Comparison of ENCODE assay signal across 8 cellular contexts in the genomic region with DNA sequence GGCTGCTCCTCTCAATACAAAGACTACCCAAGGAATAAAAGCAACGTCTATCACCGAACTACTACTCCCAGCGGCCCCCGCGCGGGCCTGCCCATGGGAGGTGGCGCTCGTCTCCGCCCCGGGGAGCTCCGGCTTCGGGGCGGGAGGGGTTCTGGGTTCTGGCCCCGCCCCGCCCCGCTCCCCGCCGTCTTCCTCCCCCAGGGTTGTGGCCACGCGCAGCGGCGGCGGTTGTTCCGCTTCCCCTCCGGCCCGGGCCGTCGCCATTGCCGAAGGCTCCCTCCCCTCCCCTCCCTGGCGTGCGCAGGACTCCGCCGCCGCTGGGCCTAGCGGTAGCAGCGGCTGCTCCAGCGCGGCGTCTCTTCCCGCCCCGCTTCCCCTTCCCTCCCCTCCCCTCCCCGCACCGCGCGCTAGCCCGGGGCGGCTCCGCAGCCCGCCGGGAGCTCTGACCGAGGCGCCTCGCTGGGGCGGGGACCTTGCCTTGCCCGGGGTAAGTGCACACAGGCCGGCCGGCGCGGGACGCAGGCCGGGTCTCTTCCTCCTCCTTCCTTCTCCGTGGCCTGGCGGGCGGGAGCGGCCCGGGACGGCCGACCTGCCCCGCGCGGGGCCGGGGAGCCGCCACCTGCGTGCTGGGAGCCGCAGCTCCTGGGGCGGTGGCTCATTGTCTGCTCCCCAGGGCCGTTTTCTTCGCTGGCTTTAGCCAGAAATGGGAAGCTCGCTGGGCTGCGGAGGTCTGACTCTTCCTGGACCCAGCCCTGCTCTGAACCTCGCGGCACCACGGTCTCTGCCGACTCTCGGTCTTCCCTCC. TPM values are rescaled to one million over a fixed set of nuclear protein-coding genes. Genes with fewer than 3 reads are reported as not detected.
A peak's percentile ranks its signal among the peaks of the same experiment; 100 is the strongest.
DNase-seq lines count a peak whose midpoint lies in the region; ATAC-seq and TF ChIP-seq lines count a peak whose summit lies in the region.

TSS of gene PAK2 (plus strand) at position 187 of the 805 bp plus-strand sequence. CDS start 42,790 bp downstream, outside the sequence.

- H3K9me3 ChIP-seq in colonic mucosa, result no peaks in the 10 kb centered on the region

- H3K36me3 Mint-ChIP-seq in activated CD4-positive, alpha-beta T cell treated with anti-CD3 and anti-CD28 coated beads, Interleukin-2, amount 10 ng/mL, durations not matched to agents 7 days and 5 days (ENCODE audit: low read depth), result peaks cover 36% of the 10 kb centered on the region

- no peaks in the 10 kb centered on the region for H3K27me3 ChIP-seq in BJ (ENCODE audit: control insufficient read depth, insufficient read depth, low read length)
- H3K27me3 ChIP-seq in colonic mucosa, result no peaks in the 10 kb centered on the region

- intact Hi-C loops in colonic mucosa (cut with DNase I), result no loop called here

- DNase-seq in BJ (ENCODE audit: low read depth) (no peak), NCI-H748 (lab: John Stamatoyannopoulos, UW; ENCODE audit: unreplicated experiment) (peak; percentile 84), colonic mucosa (peak; percentile 96), kidney tubule cell (ENCODE audit: low spot score) (peak; percentile 92)
- peak; percentile 91 for DNase-seq in activated CD4-positive, alpha-beta T cell treated with anti-CD3 and anti-CD28 coated beads, Interleukin-2, amount 10 ng/mL, durations not matched to agents 7 days and 5 days
- peak; percentile 81 to 84 for DNase-seq in stimulated activated CD4-positive, alpha-beta T cell treated with anti-CD3 and anti-CD28 coated beads, Interleukin-1b, Interleukin-23, amount 100 ng/mL, for 1 hour (ENCODE audit: low read depth in 2 of 2)

- peak within 1 kb of the TSS; percentile 93 for H3K4me3 Mint-ChIP-seq in activated CD4-positive, alpha-beta T cell treated with anti-CD3 and anti-CD28 coated beads, Interleukin-2, amount 10 ng/mL, durations not matched to agents 7 days and 5 days

- CTCF ChIA-PET in BJ (lab: Yijun Ruan, JAX), result interaction anchor here (0.8 to 1.4 kb wide), 2 partner anchors 13 to 15 kb away, joined by 3 to 4 read pairs; no protein-coding TSS in a partner anchor
- CTCF ChIA-PET in activated CD4-positive, alpha-beta T cell treated with anti-CD3 and anti-CD28 coated beads, Interleukin-2, amount 10 ng/mL, durations not matched to agents 7 days and 5 days (lab: Charles Lee), result interaction anchor here (0.6 to 1.8 kb wide), 8 partner anchors 11 to 211 kb away, joined by 3 to 7 read pairs (median 3); partner anchors contain the start of gene NCBP2

- H3K36me3 ChIP-seq in BJ (ENCODE audit: control insufficient read depth, insufficient read depth, low read length) (no peaks in the 10 kb centered on the region), colonic mucosa (no peaks in the 10 kb centered on the region)

- H3K9ac ChIP-seq in colonic mucosa (ENCODE audit: low read depth in 2 of 2, low read length in 2 of 2), result peak within 1 kb of the TSS; percentile 95 to 98

- peaks cover 30% of the 10 kb centered on the region for H3K4me1 Mint-ChIP-seq in activated CD4-positive, alpha-beta T cell treated with anti-CD3 and anti-CD28 coated beads, Interleukin-2, amount 10 ng/mL, durations not matched to agents 7 days and 5 days

- no peaks in the 10 kb centered on the region for H3K4me1 ChIP-seq in colonic mucosa

- TF ChIP-seq CTCF in BJ (IDR thresholded peaks at IDR 0.05; ENCODE audit: insufficient read depth, low read depth, low read length), result no peak
- TF ChIP-seq CTCF in colonic mucosa (IDR thresholded peaks at IDR 0.05), result no peak

- peaks cover 4% of the 10 kb centered on the region for H3K9me3 Mint-ChIP-seq in activated CD4-positive, alpha-beta T cell treated with anti-CD3 and anti-CD28 coated beads, Interleukin-2, amount 10 ng/mL, durations not matched to agents 7 days and 5 days

- H3K4me3 ChIP-seq in BJ (ENCODE audit: low read depth, low read length), result peak within 1 kb of the TSS; percentile 59
- H3K4me3 ChIP-seq in colonic mucosa, result peak within 1 kb of the TSS; percentile 93

- peak within 1 kb of the TSS; percentile 96 for H3K27ac Mint-ChIP-seq in activated CD4-positive, alpha-beta T cell treated with anti-CD3 and anti-CD28 coated beads, Interleukin-2, amount 10 ng/mL, durations not matched to agents 7 days and 5 days

- ATAC-seq in GM19351 (IDR thresholded peaks at IDR 0.05; ENCODE audit: unreplicated experiment) (peak; percentile 86), HG03520 (IDR thresholded peaks at IDR 0.05; ENCODE audit: unreplicated experiment) (peak; percentile 85)

- POLR2A ChIA-PET in BJ (lab: Charles Lee), result interaction anchor here (0.5 to 0.6 kb wide), 4 partner anchors 28 to 783 kb away, joined by 4 to 5 read pairs (median 4); partner anchors contain the start of genes CEP19, PIGX and SENP5
- POLR2A ChIA-PET in activated CD4-positive, alpha-beta T cell treated with anti-CD3 and anti-CD28 coated beads, Interleukin-2, amount 10 ng/mL, durations not matched to agents 7 days and 5 days (lab: Charles Lee), result interaction anchor here (0.7 to 1.9 kb wide), 3 partner anchors 22 to 35 kb away, joined by 5 to 6 read pairs (median 5); partner anchors contain the start of genes CEP19 and PIGX

- H3K27me3 Mint-ChIP-seq in activated CD4-positive, alpha-beta T cell treated with anti-CD3 and anti-CD28 coated beads, Interleukin-2, amount 10 ng/mL, durations not matched to agents 7 days and 5 days, result no peaks in the 10 kb centered on the region

- peak within 1 kb of the TSS; percentile 100 for H3K27ac ChIP-seq in colonic mucosa

RNA-seq across cellular contexts. Expression of gene PAK2, which starts in this region (rescaled TPM):
- polyA plus RNA-seq in BJ (2011; rRNA removed), result 31.7 and 48.0 TPM in 2 replicates
- polyA minus RNA-seq in BJ (2011; rRNA and poly(A)+ RNA removed), result 59.1 and 61.6 TPM in 2 replicates
- total RNA-seq in activated CD4-positive, alpha-beta T cell treated with anti-CD3 and anti-CD28 coated beads, Interleukin-2, amount 10 ng/mL, durations not matched to agents 7 days and 5 days, result 10 to 100 TPM; 88.6 to 98.5 TPM
- 10 to 100 TPM; 72.5 to 76.5 TPM for total RNA-seq in colonic mucosa
